24 cellular contexts compared by ENCODE assay signal in genomic region chr22:36198936-36199616, GRCh38. TPM values are rescaled to one million over a fixed set of nuclear protein-coding genes. Genes with fewer than 3 reads are reported as not detected.
DNase-seq lines count a peak whose midpoint lies in the region; ATAC-seq and TF ChIP-seq lines count a peak whose summit lies in the region.
"Had no signal": no experiment of that assay in that cellular context is flagged by ENCODE, and none has a peak within 500 bp of the region (broad histone marks: within the 10 kb centered on the region; RNA-seq: fewer than 3 reads in every experiment).

No MANE protein-coding gene starts in this region.

- peaks cover 21% of the 10 kb centered on the region for H3K27me3 Mint-ChIP-seq in MCF 10A (ENCODE audit: insufficient read depth, unreplicated experiment)

- H3K79me2 ChIP-seq in PC-3 (ENCODE audit: low read length): no peaks in the 10 kb centered on the region
- H3K79me2 ChIP-seq: parathyroid adenoma had no signal

- H3K27me3 ChIP-seq in PC-3 (ENCODE audit: low read length) (no peaks in the 10 kb centered on the region), subcutaneous abdominal adipose tissue (ENCODE audit: control insufficient read depth in 5 of 5, insufficient read depth in 4 of 5, low read length in 5 of 5) (no peaks in the 10 kb centered on the region)
- H3K27me3 ChIP-seq: breast epithelium, heart left ventricle had no signal

- no peak overlapping the region for H3K27ac Mint-ChIP-seq in MCF 10A (ENCODE audit: low read depth, unreplicated experiment)

- H3K27ac ChIP-seq in PC-3 (ENCODE audit: low read length) (no peak overlapping the region), subcutaneous abdominal adipose tissue (ENCODE audit: low read depth, low read length) (peak overlapping the region; percentile 52)
- H3K27ac ChIP-seq: parathyroid adenoma had no signal

- H3K9me3 Mint-ChIP-seq in MCF 10A (ENCODE audit: unreplicated experiment): no peaks in the 10 kb centered on the region
- H3K9me3 Mint-ChIP-seq: natural killer cell, WTC11 had no signal

- no peaks in the 10 kb centered on the region for H3K4me1 Mint-ChIP-seq in MCF 10A (ENCODE audit: insufficient read depth, unreplicated experiment)

- H3K9ac ChIP-seq in PC-3 (ENCODE audit: low read length): no peak overlapping the region
- no peak overlapping the region for H3K9ac ChIP-seq in subcutaneous abdominal adipose tissue (ENCODE audit: low read length in 5 of 5)
- H3K9ac ChIP-seq: parathyroid adenoma had no signal

- no peaks in the 10 kb centered on the region; the same call in 1 of the 2 replicates for H3K36me3 ChIP-seq in PC-3 (ENCODE audit: low read depth, low read length)
- peaks cover 0 to 9% (median 0%) of the 10 kb centered on the region in 5 donors for H3K36me3 ChIP-seq in subcutaneous abdominal adipose tissue (ENCODE audit: control insufficient read depth in 5 of 5, insufficient read depth in 5 of 5, low read length in 5 of 5)
- H3K36me3 ChIP-seq: breast epithelium had no signal

- CTCF ChIA-PET in MCF 10A (lab: Yijun Ruan, JAX) (no interaction called here), PC-3 (lab: Charles Lee) (no interaction called here)

- H3K9me3 ChIP-seq in PC-3 (ENCODE audit: low read length) (no peaks in the 10 kb centered on the region), subcutaneous abdominal adipose tissue (ENCODE audit: control insufficient read depth in 5 of 5, low read length in 5 of 5) (no peaks in the 10 kb centered on the region)
- H3K9me3 ChIP-seq: breast epithelium, heart left ventricle had no signal

- TF ChIP-seq POLR2A in erythroblast (IDR thresholded peaks at IDR 0.05; ENCODE audit: low read length): peak; percentile 11

- no peaks in the 10 kb centered on the region for H3F3A ChIP-seq in PC-3 (ENCODE audit: low read length, unreplicated experiment)

- peak; percentile 26 to 67 for DNase-seq in T47D (ENCODE audit: low read depth in 1 of 2, low spot score in 1 of 2)
- DNase-seq in MCF 10A (ENCODE audit: unreplicated experiment): no peak
- DNase-seq in PC-3: peak; percentile 6
- peak in 1 of 2 experiments; percentile 10 for DNase-seq in erythroblast (lab: John Stamatoyannopoulos, UW)
- no peak for DNase-seq in C1 segment of cervical spinal cord (lab: John Stamatoyannopoulos, UW)
- no peak for DNase-seq in NCI-H2081 treated with DMSO at 0.1 percent for 48 hours (lab: John Stamatoyannopoulos, UW)
- DNase-seq: ACHN; dermis blood vessel endothelial cell; DMS 273 treated with DMSO at 0.1 percent for 48 hours; heart left ventricle; mesendoderm; natural killer cell; NCI-H1105; stimulated activated CD8-positive, alpha-beta memory T cell treated with anti-CD3 and anti-CD28 coated beads, Interleukin-4, amount 100 ng/mL, for 48 hours; T-helper 2 cell had no signal

- BruUV-seq in MCF 10A (replicated peaks; lab: Mats Ljungman, UMichigan): no TSS peak
- BruUV-seq in PC-3 (replicated peaks; lab: Mats Ljungman, UMichigan): no TSS peak

- H3K4me2 ChIP-seq in PC-3 (ENCODE audit: low read length): no peak overlapping the region

- intact Hi-C loops in MCF 10A (cut with micrococcal nuclease) (loop anchor here (5.0 kb wide), 2 partner anchors 38 to 78 kb away; partner anchors contain the start of gene APOL2), PC-3 (cut with micrococcal nuclease) (loop anchor here (5.0 kb wide), 1 partner anchor 38 kb away; the partner anchor contains the start of gene APOL2)

- no peaks in the 10 kb centered on the region for H3K9me2 ChIP-seq in PC-3 (replicated peaks; ENCODE audit: low read length)

- no peak overlapping the region for H3K4me3 Mint-ChIP-seq in MCF 10A (ENCODE audit: unreplicated experiment)
- H3K4me3 Mint-ChIP-seq: natural killer cell, WTC11 had no signal

- H3K4me3 ChIP-seq in PC-3 (ENCODE audit: low read length): no peak overlapping the region
- H3K4me3 ChIP-seq in subcutaneous abdominal adipose tissue (ENCODE audit: low read depth in 1 of 5, low read length in 5 of 5): no peak overlapping the region
- H3K4me3 ChIP-seq: breast epithelium, heart left ventricle had no signal

- H3K4me1 ChIP-seq in PC-3 (ENCODE audit: insufficient read depth, low read length) (peaks cover 5% of the 10 kb centered on the region; the same call in 1 of the 2 replicates), subcutaneous abdominal adipose tissue (ENCODE audit: control insufficient read depth in 5 of 5, insufficient read depth in 5 of 5, low read length in 5 of 5) (peaks cover 16 to 65% (median 27%) of the 10 kb centered on the region in 5 donors)
- H3K4me1 ChIP-seq: breast epithelium had no signal

- TF ChIP-seq CTCF in MCF 10A (IDR thresholded peaks at IDR 0.05; ENCODE audit: unreplicated experiment) (no peak), PC-3 (conservative IDR thresholded peaks at IDR 0.05; ENCODE audit: low read depth, low read length) (no peak)

- in situ Hi-C loops in T47D (cut with HindIII; ENCODE audit: low pct_unique_long_range_greater_than_20kb, low sequenced_read_pairs): no loop called here

- no peak overlapping the region for H2AFZ ChIP-seq in PC-3 (ENCODE audit: low read length)
- H2AFZ ChIP-seq: parathyroid adenoma had no signal

- H4K20me1 ChIP-seq in PC-3 (ENCODE audit: low read length): no peaks in the 10 kb centered on the region

- H3K36me3 Mint-ChIP-seq in MCF 10A (ENCODE audit: insufficient read depth, unreplicated experiment): no peaks in the 10 kb centered on the region
- H3K36me3 Mint-ChIP-seq: natural killer cell, WTC11 had no signal

- POLR2A ChIA-PET in MCF 10A (lab: Yijun Ruan, JAX) (interaction anchor here (0.7 kb wide), 1 partner anchor 275 kb away, joined by 3 read pairs; no protein-coding TSS in a partner anchor), PC-3 (lab: Charles Lee; ENCODE audit: unreplicated experiment) (no interaction called here)

- ATAC-seq in PC-3 (no peak; the same call in 1 of the 2 replicates), HG03432 (IDR thresholded peaks at IDR 0.05; ENCODE audit: unreplicated experiment) (no peak)
- ATAC-seq: heart left ventricle, natural killer cell, sciatic nerve, WTC11 had no signal

RNA-seq across cellular contexts. Expression of gene APOL4, which starts 2.5 kb away (rescaled TPM):
- total RNA-seq in MCF 10A (2022) (not detected in 2 replicates), PC-3 (2014; rRNA removed) (0.04 TPM in 1 of 2 replicates, not detected in the other)
- total RNA-seq: fibroblast of villous mesenchyme, G401, NCI-H460 had no signal

RNA-seq across cellular contexts. Expression of gene APOL3, which starts 38.5 kb away (rescaled TPM):
- 0.44 and 1.8 TPM in 2 replicates for total RNA-seq in MCF 10A (2022)
- total RNA-seq in PC-3 (2014; rRNA removed): 0.23 TPM in 1 of 2 replicates, not detected in the other
- total RNA-seq: G401 had no signal

RNA-seq across cellular contexts. Expression of gene APOL2, which starts 40.3 kb away (rescaled TPM):
- total RNA-seq in MCF 10A (2022): 16.0 and 38.7 TPM in 2 replicates
- total RNA-seq in PC-3 (2014; rRNA removed): 9.7 and 15.7 TPM in 2 replicates

RNA-seq across cellular contexts. Expression of gene APOL1, which starts 53.9 kb away (rescaled TPM):
- 0.14 and 0.69 TPM in 2 replicates for total RNA-seq in MCF 10A (2022)
- 0.52 TPM in 1 of 2 replicates, not detected in the other for total RNA-seq in PC-3 (2014; rRNA removed)
- total RNA-seq: G401 had no signal

Comparison
In these comparisons a context has a peak if more than half of its experiments do, and no peak if none do; other contexts are left out.
1. DNase-seq: peak in T47D (2 of 2) and PC-3 (single experiment); none in MCF 10A (single experiment), C1 segment of cervical spinal cord (0 of 14) and NCI-H2081 treated with DMSO at 0.1 percent for 48 hours (single experiment).